9 cellular contexts compared by ENCODE assay signal in the genomic region with DNA sequence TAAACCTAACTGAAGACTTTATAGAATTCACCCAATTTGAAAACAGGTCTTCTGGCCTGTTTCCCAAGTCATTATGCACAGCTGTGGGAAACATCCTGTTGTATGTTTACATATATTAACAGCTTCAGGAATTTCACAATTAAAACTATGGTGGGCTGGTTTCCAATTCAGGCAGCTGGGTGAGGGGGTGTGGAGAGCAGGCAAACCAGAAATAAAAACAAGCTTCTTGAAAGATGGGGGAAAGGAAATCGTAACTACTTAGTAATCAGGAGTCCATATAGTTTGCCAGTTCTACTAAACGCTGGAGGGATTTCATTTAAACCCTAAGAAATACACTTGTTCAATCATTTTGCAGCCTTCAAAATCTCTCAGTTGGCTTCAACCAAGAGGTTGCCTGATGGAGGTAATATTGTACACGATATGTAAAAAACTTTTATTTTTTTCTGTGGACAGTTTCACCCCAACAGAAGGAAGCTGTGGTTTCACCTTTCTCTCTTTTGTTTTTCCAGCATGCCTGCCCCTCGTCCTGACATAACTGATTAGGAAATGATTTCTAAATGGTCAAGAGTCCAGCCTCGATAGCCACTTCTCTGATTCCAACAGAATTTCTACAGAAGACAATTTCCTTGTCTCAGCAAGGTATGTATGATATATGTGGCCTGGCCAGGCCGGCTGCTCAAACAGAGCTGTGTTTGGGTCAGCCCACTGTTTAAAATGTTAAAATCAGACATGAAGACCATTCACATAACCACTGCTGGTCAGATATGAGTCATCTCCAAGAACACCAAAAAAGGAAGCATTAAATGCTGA. TPM values are rescaled to one million over a fixed set of nuclear protein-coding genes. Genes with fewer than 3 reads are reported as not detected.
DNase-seq lines count a peak whose midpoint lies in the region; ATAC-seq, FAIRE-seq and TF ChIP-seq lines count a peak whose summit lies in the region.
"Had no signal": no experiment of that assay in that cellular context is flagged by ENCODE, and none has a peak within 500 bp of the region (broad histone marks: within the 10 kb centered on the region; RNA-seq: fewer than 3 reads in every experiment).

No MANE protein-coding gene starts in this region.

- POLR2A ChIA-PET in HepG2 (lab: Yijun Ruan, JAX), result interaction anchor here (1.0 kb wide), 2 partner anchors 17 to 23 kb away, joined by 3 read pairs; partner anchors contain the start of gene ATP8B1

- H3K4me1 ChIP-seq in adipocyte (ENCODE audit: control insufficient read depth, insufficient read depth, low read length) (peaks cover 37% of the 10 kb centered on the region), HepG2 (ENCODE audit: insufficient read depth, low read length) (peaks cover 56% of the 10 kb centered on the region)

- intact Hi-C loops in HepG2 (cut with micrococcal nuclease; ENCODE audit: unreplicated experiment) (no loop called here), dorsolateral prefrontal cortex (cut with DNase I) (no loop called here)

- CTCF ChIA-PET in HepG2 (lab: Yijun Ruan, JAX; ENCODE audit: low intra/inter-chr PET ratio, low total read pairs), result no interaction called here

- DNase-seq in NCI-H2196 (lab: John Stamatoyannopoulos, UW; ENCODE audit: unreplicated experiment) (peak; percentile 38), NCI-H2196 treated with DMSO at 0.1 percent for 48 hours (lab: John Stamatoyannopoulos, UW; ENCODE audit: unreplicated experiment) (no peak), adipocyte (ENCODE audit: low read depth) (peak; percentile 74), HepG2 (ENCODE audit: low spot score) (no peak), 8988T (no peak), dorsolateral prefrontal cortex (no peak), NCI-H1436 (lab: John Stamatoyannopoulos, UW) (no peak)

- H3K27me3 ChIP-seq in adipocyte (replicated peaks; ENCODE audit: control insufficient read depth, insufficient read depth, low read length), result no peaks in the 10 kb centered on the region
- H3K27me3 ChIP-seq in HepG2 (ENCODE audit: control insufficient read depth in 1 of 2, insufficient read depth in 2 of 2, low read length in 2 of 2), result no peaks in the 10 kb centered on the region
- H3K27me3 ChIP-seq in dorsolateral prefrontal cortex, result no peaks in the 10 kb centered on the region

- H2AFZ ChIP-seq in HepG2 (ENCODE audit: low read length), result peak overlapping the region; percentile 18

- TF ChIP-seq CTCF in HepG2 (CRISPR knock-in tag; IDR thresholded peaks at IDR 0.05), result no peak
- TF ChIP-seq CTCF in dorsolateral prefrontal cortex (IDR thresholded peaks at IDR 0.05 in 54 of 56, conservative IDR thresholded peaks at IDR 0.05 in 2 of 56; ENCODE audit: low read depth in 1 of 56, partially characterized antibody in 56 of 56), result no peak

- H3K4me2 ChIP-seq in HepG2 (ENCODE audit: low read depth, low read length), result peak overlapping the region; percentile 43; the same call in 1 of the 2 replicates

- H3K27ac ChIP-seq in HepG2 (ENCODE audit: extremely low read length, insufficient read depth, low read length) (peak overlapping the region; percentile 13), dorsolateral prefrontal cortex (peak overlapping the region in 13 of 59 donors; percentile 12 to 56 (median 25))
- H3K27ac ChIP-seq: C4-2B had no signal

- no peak for FAIRE-seq in HepG2 (lab: Jason Lieb, UNC)

- in situ Hi-C loops in HepG2 (cut with HindIII; ENCODE audit: extremely low pct_ligation_motif_present, low pct_unique_long_range_greater_than_20kb), result no loop called here

- TF ChIP-seq RAD21 in HepG2 (CRISPR knock-in tag; IDR thresholded peaks at IDR 0.05), result no peak

- WGBS in HepG2 (ENCODE audit: low lambda C conversion rate), result 45% methylated on average over 6 of the region's 6 CpGs

- TF ChIP-seq POLR2A in HepG2 (IDR thresholded peaks at IDR 0.05; ENCODE audit: insufficient read depth in 1 of 2, low read depth in 2 of 2, low read length in 2 of 2), result no peak

- H3K36me3 ChIP-seq in adipocyte (ENCODE audit: control insufficient read depth, insufficient read depth, low read length, severe bottlenecking) (no peaks in the 10 kb centered on the region), HepG2 (replicated peaks in 1 of 2; ENCODE audit: control insufficient read depth in 1 of 2, insufficient read depth in 2 of 2, low read length in 2 of 2) (no peaks in the 10 kb centered on the region)

- no peaks in the 10 kb centered on the region for H3K79me2 ChIP-seq in HepG2 (ENCODE audit: insufficient read depth, low read length)

- no TSS peak for BruUV-seq in HepG2 (replicated peaks; lab: Mats Ljungman, UMichigan)

- peak overlapping the region; percentile 26 for H3K4me3 ChIP-seq in adipocyte (ENCODE audit: low read length)
- H3K4me3 ChIP-seq in HepG2 (replicated peaks in 1 of 3; ENCODE audit: insufficient read depth in 1 of 3, low read depth in 2 of 3, low read length in 3 of 3), result peak overlapping the region in 1 of 3 experiments; percentile 1; a peak in 2 of 6 replicates
- no peak overlapping the region for H3K4me3 ChIP-seq in dorsolateral prefrontal cortex

- ATAC-seq in HG03469 (IDR thresholded peaks at IDR 0.05; ENCODE audit: unreplicated experiment) (peak; percentile 48), HepG2 (peak; percentile 32; the same call in 2 of the 3 replicates)

- H3K9me3 ChIP-seq in adipocyte (ENCODE audit: control insufficient read depth, low read length), result no peaks in the 10 kb centered on the region
- no peaks in the 10 kb centered on the region for H3K9me3 ChIP-seq in HepG2 (ENCODE audit: low read length)

- TF ChIP-seq EP300 in HepG2 (IDR thresholded peaks at IDR 0.05; ENCODE audit: low read depth in 2 of 2, low read length in 2 of 2) (no peak), HepG2 (CRISPR knock-in tag; IDR thresholded peaks at IDR 0.05; ENCODE audit: borderline replicate concordance) (no peak)

- H3K9ac ChIP-seq in adipocyte (ENCODE audit: low read length), result peak overlapping the region; percentile 26
- H3K9ac ChIP-seq in HepG2 (ENCODE audit: insufficient read depth, low read depth, low read length), result no peak overlapping the region; the same call in 1 of the 2 replicates

- H4K20me1 ChIP-seq in HepG2 (ENCODE audit: insufficient read depth, low read length), result no peaks in the 10 kb centered on the region

TF ChIP-seq in HepG2, 621 proteins besides CTCF, POLR2A, EP300 and RAD21:
- TF ChIP-seq FOSL2 (CRISPR knock-in tag; IDR thresholded peaks at IDR 0.05), result peak; percentile 70
- TF ChIP-seq SRF (IDR thresholded peaks at IDR 0.05; ENCODE audit: low read depth, low read length), result 0 out of 2 replicates have a peak, but pooled peaks have one; percentile 47
- TF ChIP-seq ZNF251 (CRISPR knock-in tag; IDR thresholded peaks at IDR 0.05), result no peak
- TF ChIP-seq ZNF335 (CRISPR knock-in tag; IDR thresholded peaks at IDR 0.05), result no peak
- no peak for TF ChIP-seq BCLAF1 (IDR thresholded peaks at IDR 0.05)
- peak; percentile 95 for TF ChIP-seq ZNF12 (CRISPR knock-in tag; IDR thresholded peaks at IDR 0.05)
- TF ChIP-seq SMAD1 (CRISPR knock-in tag; IDR thresholded peaks at IDR 0.05; ENCODE audit: borderline replicate concordance, low read depth), result no peak
- no peak for TF ChIP-seq RARG (CRISPR knock-in tag; IDR thresholded peaks at IDR 0.05; ENCODE audit: low read depth)

RNA-seq across cellular contexts. Expression of gene ATP8B1, which starts 22.6 kb away (rescaled TPM):
- total RNA-seq in HepG2 (2016; rRNA removed; fragmentation: Illumina TruSeq; extraction: Trizol) (3.7 and 4.0 TPM in 2 replicates), dorsolateral prefrontal cortex (10 to 100 TPM in 48 of 120 experiments, 1 to 10 TPM in 72; 4.6 to 17.5 (median 9.2) TPM)
- 0.79 and 0.81 TPM in 2 replicates for total RNA-seq in HepG2 (2016; cell fraction: cytosol; rRNA removed; fragmentation: Illumina TruSeq; extraction: Trizol; ENCODE audit: low read depth)
- total RNA-seq in HepG2 (2016; cell fraction: insoluble cytoplasmic fraction; rRNA removed; fragmentation: Illumina TruSeq; extraction: Trizol), result 3.1 and 4.2 TPM in 2 replicates
- total RNA-seq in HepG2 (2016; cell fraction: membrane; rRNA removed; fragmentation: Illumina TruSeq; extraction: Trizol), result 2.1 and 2.3 TPM in 2 replicates
- total RNA-seq in HepG2 (2016; cell fraction: nucleus; rRNA removed; fragmentation: Illumina TruSeq; extraction: Trizol), result 6.1 and 6.4 TPM in 2 replicates
- 2.3 and 2.8 TPM in 2 replicates for polyA plus RNA-seq in HepG2 (2011; rRNA removed)
- 1.5 and 2.0 TPM in 2 replicates for polyA plus RNA-seq in HepG2 (2011; cell fraction: cytosol; rRNA removed)
- 1.1 TPM in 2 replicates for polyA plus RNA-seq in HepG2 (2011; cell fraction: nucleus; rRNA removed)
- 1.3 and 1.7 TPM in 2 replicates for polyA plus RNA-seq in HepG2 (2012)
- polyA plus RNA-seq in HepG2 (2016; cell fraction: cytosol; fragmentation: Illumina TruSeq; extraction: Trizol; ENCODE audit: low read depth), result 0.23 and 0.26 TPM in 2 replicates
- polyA plus RNA-seq in HepG2 (2016; cell fraction: insoluble cytoplasmic fraction; fragmentation: Illumina TruSeq; extraction: Trizol; ENCODE audit: low read depth), result 1.3 and 1.4 TPM in 2 replicates
- 0.48 TPM in 2 replicates for polyA plus RNA-seq in HepG2 (2016; cell fraction: membrane; fragmentation: Illumina TruSeq; extraction: Trizol; ENCODE audit: low read depth)
- polyA plus RNA-seq in HepG2 (2016; cell fraction: nucleus; fragmentation: Illumina TruSeq; extraction: Trizol; ENCODE audit: insufficient read depth, low read depth), result 3.1 and 4.7 TPM in 2 replicates
- polyA minus RNA-seq in HepG2 (2011; rRNA and poly(A)+ RNA removed; ENCODE audit: low replicate concordance), result 0.89 and 4.0 TPM in 2 replicates
- polyA minus RNA-seq in HepG2 (2011; cell fraction: cytosol; rRNA and poly(A)+ RNA removed), result 3.3 and 5.1 TPM in 2 replicates
- 6.0 and 8.6 TPM in 2 replicates for polyA minus RNA-seq in HepG2 (2011; cell fraction: nucleus; rRNA and poly(A)+ RNA removed)

Comparison
In these comparisons a context has a peak if more than half of its experiments do, and no peak if none do; other contexts are left out.
1. DNase-seq: peak in NCI-H2196 (single experiment) and adipocyte (single experiment); none in NCI-H2196 treated with DMSO at 0.1 percent for 48 hours (single experiment), HepG2 (single experiment), 8988T (single experiment), dorsolateral prefrontal cortex (0 of 10) and NCI-H1436 (single experiment).